ENCODE assay signal across 17 cellular contexts in genomic region chr7:103915958-103916357, GRCh38.
A peak's percentile ranks its signal among the peaks of the same experiment; 100 is the strongest.
DNase-seq lines count a peak whose midpoint lies in the region; ATAC-seq, FAIRE-seq and TF ChIP-seq lines count a peak whose summit lies in the region.
"Had no signal": no experiment of that assay in that cellular context is flagged by ENCODE, and none has a peak within 500 bp of the region (broad histone marks: within the 10 kb centered on the region; RNA-seq: fewer than 3 reads in every experiment).

No MANE protein-coding gene starts in this region.

- no peak overlapping the region for H2AK9ac ChIP-seq in IMR-90 (replicated peaks; ENCODE audit: low read depth, low read length, poor library complexity)

- no TSS peak for BruUV-seq in IMR-90 (replicated peaks; lab: Mats Ljungman, UMichigan)
- no TSS peak for BruUV-seq in HepG2 (replicated peaks; lab: Mats Ljungman, UMichigan)

- H4K8ac ChIP-seq in IMR-90 (ENCODE audit: low read depth in 2 of 2, low read length in 2 of 2) = no peak overlapping the region

- intact Hi-C loops in IMR-90 (cut with micrococcal nuclease) (no loop called here), HepG2 (cut with micrococcal nuclease; ENCODE audit: unreplicated experiment) (no loop called here)

- H3K9me3 ChIP-seq in IMR-90 (ENCODE audit: control insufficient read depth, insufficient read depth, low read length) = no peaks in the 10 kb centered on the region
- H3K9me3 ChIP-seq in HepG2 (ENCODE audit: low read length) = no peaks in the 10 kb centered on the region
- H3K9me3 ChIP-seq: neutrophil, right lobe of liver, transverse colon had no signal

- H3K14ac ChIP-seq in IMR-90 (replicated peaks; ENCODE audit: low read depth, low read length) = no peak overlapping the region

- no peak overlapping the region for H2BK15ac ChIP-seq in IMR-90 (ENCODE audit: low read depth, low read length)

- H4K20me1 ChIP-seq in IMR-90 (ENCODE audit: insufficient read depth, low read length) = no peaks in the 10 kb centered on the region
- 0 out of 2 replicates have a peak, but pooled peaks cover 8% of the 10 kb centered on the region for H4K20me1 ChIP-seq in HepG2 (ENCODE audit: insufficient read depth, low read length)

- no peak for TF ChIP-seq RAD21 in IMR-90 (IDR thresholded peaks at IDR 0.05; ENCODE audit: low read length)
- TF ChIP-seq RAD21 in HepG2 (CRISPR knock-in tag; IDR thresholded peaks at IDR 0.05) = no peak

- dilution Hi-C loops in IMR-90 (cut with HindIII; ENCODE audit: low sequenced_read_pairs, unreplicated experiment) = no loop called here

- TF ChIP-seq CTCF in IMR-90 (conservative IDR thresholded peaks at IDR 0.05; ENCODE audit: low read depth, low read length) (no peak), bronchial epithelial cell (IDR thresholded peaks at IDR 0.05; ENCODE audit: insufficient read depth, low read length, severe bottlenecking) (no peak), HepG2 (CRISPR knock-in tag; IDR thresholded peaks at IDR 0.05) (no peak), GM20000 (IDR thresholded peaks at IDR 0.05; ENCODE audit: extremely low read depth, missing control alignments) (no peak)

- POLR2A ChIA-PET in IMR-90 (lab: Charles Lee; ENCODE audit: unreplicated experiment) (no interaction called here), HepG2 (lab: Yijun Ruan, JAX) (no interaction called here)

- no peak overlapping the region for H3K23ac ChIP-seq in IMR-90 (ENCODE audit: low read depth, low read length)

- TF ChIP-seq POLR2A in IMR-90 (IDR thresholded peaks at IDR 0.05; ENCODE audit: low read depth, low read length) (no peak), HepG2 (IDR thresholded peaks at IDR 0.05; ENCODE audit: insufficient read depth in 1 of 2, low read depth in 2 of 2, low read length in 2 of 2) (no peak)

- ATAC-seq in activated CD4-positive, CD25-positive, alpha-beta regulatory T cell treated with anti-CD3 and anti-CD28 coated beads, Interleukin-2, amount 50 U/mL, for 24 hours = peak; percentile 24 to 41
- ATAC-seq in IMR-90 (ENCODE audit: low read depth) = peak; percentile 60
- no peak for ATAC-seq in HepG2

- no peak overlapping the region for H4K91ac ChIP-seq in IMR-90 (ENCODE audit: insufficient read depth, low read depth, low read length)

- no peak overlapping the region for H2BK20ac ChIP-seq in IMR-90 (ENCODE audit: low read depth, low read length)

- CTCF ChIA-PET in IMR-90 (lab: Yijun Ruan, JAX) (no interaction called here), HepG2 (lab: Yijun Ruan, JAX; ENCODE audit: low intra/inter-chr PET ratio, low total read pairs) (no interaction called here)

- H2AK5ac ChIP-seq in IMR-90 (ENCODE audit: low read depth, low read length) = no peak overlapping the region

- in situ Hi-C loops in IMR-90 (cut with MboI; ENCODE audit: low sequenced_read_pairs) = no loop called here
- in situ Hi-C loops in HepG2 (cut with HindIII; ENCODE audit: extremely low pct_ligation_motif_present, low pct_unique_long_range_greater_than_20kb) = no loop called here

- H3K4me3 ChIP-seq in IMR-90 (ENCODE audit: insufficient read depth, low read depth, low read length) (no peak overlapping the region), bronchial epithelial cell (ENCODE audit: low read depth, low read length) (no peak overlapping the region), HepG2 (replicated peaks in 1 of 3; ENCODE audit: insufficient read depth in 1 of 3, low read depth in 2 of 3, low read length in 3 of 3) (no peak overlapping the region)
- H3K4me3 ChIP-seq: right lobe of liver, transverse colon had no signal

- H3K4ac ChIP-seq in IMR-90 (ENCODE audit: low read depth, low read length) = no peak overlapping the region

- no peaks in the 10 kb centered on the region for H3K79me1 ChIP-seq in IMR-90 (ENCODE audit: low read depth in 1 of 2, low read length in 2 of 2)

- no peak overlapping the region for H3K4me2 ChIP-seq in IMR-90 (ENCODE audit: low read depth, low read length)
- H3K4me2 ChIP-seq in HepG2 (ENCODE audit: low read depth, low read length) = no peak overlapping the region

- H3K36me3 ChIP-seq in IMR-90 (ENCODE audit: control insufficient read depth, insufficient read depth, low read length) = no peaks in the 10 kb centered on the region
- no peaks in the 10 kb centered on the region for H3K36me3 ChIP-seq in bronchial epithelial cell (ENCODE audit: control insufficient read depth, insufficient read depth, low read length)
- peaks cover 0 to 12% of the 10 kb centered on the region in 2 experiments; a peak in 3 of 5 replicates for H3K36me3 ChIP-seq in HepG2 (replicated peaks in 1 of 2; ENCODE audit: control insufficient read depth in 1 of 2, insufficient read depth in 2 of 2, low read length in 2 of 2)
- H3K36me3 ChIP-seq: neutrophil, right lobe of liver, transverse colon had no signal

- no peak overlapping the region for H2AFZ ChIP-seq in IMR-90 (replicated peaks; ENCODE audit: low read length, poor library complexity)
- no peak overlapping the region for H2AFZ ChIP-seq in HepG2 (ENCODE audit: low read length)

- no peak overlapping the region for H3K18ac ChIP-seq in IMR-90 (ENCODE audit: low read depth, low read length)

- H2BK120ac ChIP-seq in IMR-90 (ENCODE audit: low read depth, low read length) = no peak overlapping the region

- peaks cover 3% of the 10 kb centered on the region for H3K4me1 ChIP-seq in IMR-90 (ENCODE audit: control insufficient read depth, insufficient read depth, low read length)
- peaks cover 16% of the 10 kb centered on the region for H3K4me1 ChIP-seq in HepG2 (ENCODE audit: insufficient read depth, low read length)
- H3K4me1 ChIP-seq: right lobe of liver, transverse colon had no signal

- no peaks in the 10 kb centered on the region for H3K9me1 ChIP-seq in IMR-90 (ENCODE audit: insufficient read depth, low read length)

- H2BK5ac ChIP-seq in IMR-90 (ENCODE audit: low read depth, low read length, poor library complexity, severe bottlenecking) = peak overlapping the region; percentile 62

- H3K9ac ChIP-seq in IMR-90 (ENCODE audit: low read depth, low read length) (no peak overlapping the region), HepG2 (ENCODE audit: insufficient read depth, low read depth, low read length) (no peak overlapping the region)

- no peaks in the 10 kb centered on the region for H3K27me3 ChIP-seq in IMR-90 (ENCODE audit: control insufficient read depth, insufficient read depth, low read length)
- H3K27me3 ChIP-seq in bronchial epithelial cell (ENCODE audit: control insufficient read depth, insufficient read depth, low read length) = no peaks in the 10 kb centered on the region
- no peaks in the 10 kb centered on the region; a peak in 1 of 5 replicates for H3K27me3 ChIP-seq in HepG2 (ENCODE audit: control insufficient read depth in 1 of 2, insufficient read depth in 2 of 2, low read length in 2 of 2)
- H3K27me3 ChIP-seq: neutrophil, right lobe of liver, transverse colon had no signal

- H3K79me2 ChIP-seq in HepG2 (ENCODE audit: insufficient read depth, low read length) = peaks cover 3% of the 10 kb centered on the region

- TF ChIP-seq EP300 in HepG2 (IDR thresholded peaks at IDR 0.05; ENCODE audit: low read depth in 2 of 2, low read length in 2 of 2) (no peak), HepG2 (CRISPR knock-in tag; IDR thresholded peaks at IDR 0.05; ENCODE audit: borderline replicate concordance) (no peak)

- no peak overlapping the region for H4K5ac ChIP-seq in IMR-90 (ENCODE audit: low read depth, low read length)

- WGBS in IMR-90 (ENCODE audit: extremely low coverage in 2 of 2, insufficient read length in 1 of 2), 2 experiments = no CpG with 5 or more reads among the region's 1 CpG
- WGBS in HepG2 (ENCODE audit: low lambda C conversion rate) = 43% methylated on average over 1 of the region's 1 CpG

- FAIRE-seq in bronchial epithelial cell (lab: Jason Lieb, UNC) (no peak), HepG2 (lab: Jason Lieb, UNC) (no peak)

- H3K56ac ChIP-seq in IMR-90 (ENCODE audit: extremely low read depth, insufficient read depth, low read length) = no peak overlapping the region

- no peak for DNase-seq in activated CD4-positive, CD25-positive, alpha-beta regulatory T cell (lab: John Stamatoyannopoulos, UW)
- DNase-seq in IMR-90 (peak; percentile 74), bronchial epithelial cell (ENCODE audit: low read depth) (peak; percentile 71), HepG2 (ENCODE audit: low spot score) (no peak), GM20000 (ENCODE audit: low spot score) (no peak), NCI-H1417 treated with DMSO at 0.1 percent for 48 hours (lab: John Stamatoyannopoulos, UW) (no peak)
- DNase-seq in activated effector memory CD4-positive, alpha-beta T cell treated with Interleukin-2 at 50 U/mL for 16 hours = no peak
- DNase-seq: activated naive CD4-positive, alpha-beta T cell treated with anti-CD3 and anti-CD28 coated beads, Interleukin-2, amount 50 U/mL, for 16 hours; effector CD8-positive, alpha-beta T cell; glutamatergic neuron; islet precursor cell; NCI-H1105 treated with DMSO at 0.1 percent for 48 hours; right lobe of liver; stimulated activated CD4-positive, alpha-beta T cell treated with anti-CD3 and anti-CD28 coated beads, Interleukin-2, amount 100 ng/mL, for 48 hours; transverse colon had no signal

- no peak overlapping the region for H3K27ac ChIP-seq in IMR-90 (ENCODE audit: insufficient read depth, low read length)
- no peak overlapping the region for H3K27ac ChIP-seq in HepG2 (ENCODE audit: extremely low read length, insufficient read depth, low read length)
- H3K27ac ChIP-seq: neutrophil, right lobe of liver, transverse colon had no signal

TF ChIP-seq in IMR-90, 13 proteins besides CTCF, POLR2A, EP300 and RAD21:
- TF ChIP-seq FOS (IDR thresholded peaks at IDR 0.05; ENCODE audit: low read depth, low read length) = peak; percentile 45; the same call in 1 of the 2 replicates
- TF ChIP-seq NFE2L2 (IDR thresholded peaks at IDR 0.05; ENCODE audit: low read depth, low read length) = peak; percentile 20; the same call in 1 of the 2 replicates
- TF ChIP-seq BHLHE40 (IDR thresholded peaks at IDR 0.05; ENCODE audit: low read depth, low read length) = no peak
- TF ChIP-seq CEBPB (IDR thresholded peaks at IDR 0.05; ENCODE audit: low read depth, low read length) = peak; percentile 59
TF ChIP-seq in IMR-90: peak in this region for 3.

TF ChIP-seq in HepG2, 621 proteins besides CTCF, POLR2A, EP300 and RAD21:
- TF ChIP-seq ZNF205 (CRISPR knock-in tag; IDR thresholded peaks at IDR 0.05) = no peak
- no peak for TF ChIP-seq ZNF773 (CRISPR knock-in tag; IDR thresholded peaks at IDR 0.05; ENCODE audit: borderline replicate concordance)
- TF ChIP-seq IRF9 (CRISPR knock-in tag; IDR thresholded peaks at IDR 0.05; ENCODE audit: borderline replicate concordance) = no peak
- peak; percentile 71 for TF ChIP-seq FOSL2 (CRISPR knock-in tag; IDR thresholded peaks at IDR 0.05)

Comparison
In these comparisons a context has a peak if more than half of its experiments do, and no peak if none do; other contexts are left out.
1. DNase-seq: peak in IMR-90 (single experiment) and bronchial epithelial cell (single experiment); none in activated CD4-positive, CD25-positive, alpha-beta regulatory T cell (0 of 4), HepG2 (single experiment), GM20000 (single experiment), activated effector memory CD4-positive, alpha-beta T cell treated with Interleukin-2 at 50 U/mL for 16 hours (single experiment) and NCI-H1417 treated with DMSO at 0.1 percent for 48 hours (single experiment).